ENCODE assay signal across 9 cellular contexts in genomic region chr22:41524809-41525449, GRCh38. TPM values are rescaled to one million over a fixed set of nuclear protein-coding genes. Genes with fewer than 3 reads are reported as not detected.
DNase-seq lines count a peak whose midpoint lies in the region; ATAC-seq and TF ChIP-seq lines count a peak whose summit lies in the region.
"Had no signal": no experiment of that assay in that cellular context is flagged by ENCODE, and none has a peak within 500 bp of the region (broad histone marks: within the 10 kb centered on the region; RNA-seq: fewer than 3 reads in every experiment).

No MANE protein-coding gene starts in this region.

- TF ChIP-seq CTCF in GM10248 (IDR thresholded peaks at IDR 0.05; ENCODE audit: control extremely low read depth, extremely low read depth, low read depth, missing control alignments), result no peak

- H3K27ac Mint-ChIP-seq in activated CD4-positive, alpha-beta T cell treated with anti-CD3 and anti-CD28 coated beads for 36 hours, result peak overlapping the region; percentile 72

- POLR2A ChIA-PET in GM10248 (lab: Yijun Ruan, JAX), result no interaction called here
- POLR2A ChIA-PET in activated CD4-positive, alpha-beta T cell treated with anti-CD3 and anti-CD28 coated beads for 36 hours (lab: Charles Lee), result no interaction called here

- H3K27me3 Mint-ChIP-seq in activated CD4-positive, alpha-beta T cell treated with anti-CD3 and anti-CD28 coated beads for 36 hours, result no peaks in the 10 kb centered on the region

- DNase-seq in GM10248 (ENCODE audit: extremely low spot score) (peak; percentile 53), dermis blood vessel endothelial cell (peak; percentile 50), NCI-H526 treated with DMSO at 0.1 percent for 48 hours (lab: John Stamatoyannopoulos, UW) (no peak), NCI-H1092 (lab: John Stamatoyannopoulos, UW) (no peak)
- DNase-seq in activated CD4-positive, alpha-beta T cell treated with anti-CD3 and anti-CD28 coated beads for 36 hours, result peak; percentile 84
- peak; percentile 43 to 46 for DNase-seq in stimulated activated CD4-positive, alpha-beta T cell treated with anti-CD3 and anti-CD28 coated beads, Interleukin-12 subunit alpha, Interleukin-12 subunit beta, amount 100 ng/mL, for 24 hours (ENCODE audit: low read depth in 2 of 2)

- CTCF ChIA-PET in GM10248 (lab: Yijun Ruan, JAX), result interaction anchor here (1.1 to 9.7 kb wide), 3 partner anchors 20 to 123 kb away, joined by 3 to 190 read pairs (median 3); no protein-coding TSS in a partner anchor
- CTCF ChIA-PET in activated CD4-positive, alpha-beta T cell treated with anti-CD3 and anti-CD28 coated beads for 36 hours (lab: Charles Lee), result interaction anchor here (0.6 to 5.5 kb wide), 4 partner anchors 46 to 122 kb away, joined by 3 to 57 read pairs (median 3); no protein-coding TSS in a partner anchor

- H3K4me3 Mint-ChIP-seq in activated CD4-positive, alpha-beta T cell treated with anti-CD3 and anti-CD28 coated beads for 36 hours, result no peak overlapping the region

- H3K4me1 Mint-ChIP-seq in activated CD4-positive, alpha-beta T cell treated with anti-CD3 and anti-CD28 coated beads for 36 hours, result peaks cover 15% of the 10 kb centered on the region

- H3K36me3 Mint-ChIP-seq in activated CD4-positive, alpha-beta T cell treated with anti-CD3 and anti-CD28 coated beads for 36 hours (ENCODE audit: low read depth), result peaks cover 19% of the 10 kb centered on the region

- H3K9me3 Mint-ChIP-seq in activated CD4-positive, alpha-beta T cell treated with anti-CD3 and anti-CD28 coated beads for 36 hours (ENCODE audit: low read depth), result no peaks in the 10 kb centered on the region

- intact Hi-C loops in activated CD4-positive, alpha-beta T cell treated with anti-CD3 and anti-CD28 coated beads for 36 hours (cut with DNase I, micrococcal nuclease), result no loop called here

- ATAC-seq in activated CD4-positive, alpha-beta T cell treated with anti-CD3 and anti-CD28 coated beads for 36 hours, result peak; percentile 92
- ATAC-seq in GM18498 (IDR thresholded peaks at IDR 0.05; ENCODE audit: unreplicated experiment) (no peak), GM19397 (IDR thresholded peaks at IDR 0.05; ENCODE audit: unreplicated experiment) (no peak)

RNA-seq across cellular contexts. Expression of gene POLR3H, which starts 19.3 kb away (rescaled TPM):
- total RNA-seq in activated CD4-positive, alpha-beta T cell treated with anti-CD3 and anti-CD28 coated beads for 36 hours, result 10 to 100 TPM; 18.3 to 24.6 TPM
- 11.7 and 20.3 TPM in 2 replicates for total RNA-seq in dermis blood vessel endothelial cell

RNA-seq across cellular contexts. Expression of gene CSDC2, which starts 35.9 kb away (rescaled TPM):
- not detected for total RNA-seq in activated CD4-positive, alpha-beta T cell treated with anti-CD3 and anti-CD28 coated beads for 36 hours
- total RNA-seq in dermis blood vessel endothelial cell, result not detected in 2 replicates
- total RNA-seq: dermis microvascular lymphatic vessel endothelial cell had no signal

RNA-seq across cellular contexts. Expression of gene ACO2, which starts 56.0 kb away (rescaled TPM):
- 100 to 1,000 TPM in 1 of 2 experiments, 10 to 100 TPM in 1; 95.4 to 106 TPM for total RNA-seq in activated CD4-positive, alpha-beta T cell treated with anti-CD3 and anti-CD28 coated beads for 36 hours
- total RNA-seq in dermis blood vessel endothelial cell, result 75.0 and 114 TPM in 2 replicates

RNA-seq across cellular contexts. Expression of gene PHF5A, which starts 56.4 kb away (rescaled TPM):
- 10 to 100 TPM; 54.5 to 61.1 TPM for total RNA-seq in activated CD4-positive, alpha-beta T cell treated with anti-CD3 and anti-CD28 coated beads for 36 hours
- total RNA-seq in dermis blood vessel endothelial cell, result 63.8 and 76.2 TPM in 2 replicates

Comparison
In these comparisons a context has a peak if more than half of its experiments do, and no peak if none do; other contexts are left out.
1. DNase-seq: peak in GM10248 (single experiment), activated CD4-positive, alpha-beta T cell treated with anti-CD3 and anti-CD28 coated beads for 36 hours (single experiment), dermis blood vessel endothelial cell (single experiment) and stimulated activated CD4-positive, alpha-beta T cell treated with anti-CD3 and anti-CD28 coated beads, Interleukin-12 subunit alpha, Interleukin-12 subunit beta, amount 100 ng/mL, for 24 hours (2 of 2); none in NCI-H526 treated with DMSO at 0.1 percent for 48 hours (single experiment) and NCI-H1092 (single experiment).